Comparison of ENCODE assay signal across 8 cellular contexts in genomic region chr6:137811912-137812553, GRCh38. TPM values are rescaled to one million over a fixed set of nuclear protein-coding genes. Genes with fewer than 3 reads are reported as not detected.
A peak's percentile ranks its signal among the peaks of the same experiment; 100 is the strongest.
DNase-seq lines count a peak whose midpoint lies in the region; ATAC-seq and TF ChIP-seq lines count a peak whose summit lies in the region.

No MANE protein-coding gene starts in this region.

- peaks cover 40% of the 10 kb centered on the region for H3K4me1 Mint-ChIP-seq in CD8-positive, alpha-beta T cell (ENCODE audit: low read depth)
- peaks cover 84% of the 10 kb centered on the region for H3K4me1 Mint-ChIP-seq in activated naive CD8-positive, alpha-beta T cell treated with anti-CD3 and anti-CD28 coated beads, Interleukin-2, amount 50 U/mL, for 24 hours
- peaks cover 42 to 50% of the 10 kb centered on the region in 2 donors for H3K4me1 Mint-ChIP-seq in natural killer cell treated with Interleukin-12 subunit alpha and Interleukin-12 subunit beta and Interleukin-15 and Interleukin-18, amount 100 ng/mL, for 72 hours (ENCODE audit: low read depth in 2 of 2)

- H3K36me3 Mint-ChIP-seq in CD8-positive, alpha-beta T cell, result no peaks in the 10 kb centered on the region
- peaks cover 2% of the 10 kb centered on the region for H3K36me3 Mint-ChIP-seq in activated naive CD8-positive, alpha-beta T cell treated with anti-CD3 and anti-CD28 coated beads, Interleukin-2, amount 50 U/mL, for 24 hours (ENCODE audit: low read depth)
- H3K36me3 Mint-ChIP-seq in natural killer cell treated with Interleukin-12 subunit alpha and Interleukin-12 subunit beta and Interleukin-15 and Interleukin-18, amount 100 ng/mL, for 72 hours, result peaks cover 5% of the 10 kb centered on the region

- no peak for ATAC-seq in CD8-positive, alpha-beta T cell
- no peak for ATAC-seq in activated naive CD8-positive, alpha-beta T cell treated with anti-CD3 and anti-CD28 coated beads, Interleukin-2, amount 50 U/mL, for 24 hours
- ATAC-seq in natural killer cell treated with Interleukin-12 subunit alpha and Interleukin-12 subunit beta and Interleukin-15 and Interleukin-18, amount 100 ng/mL, for 72 hours, result no peak

- in situ Hi-C loops in KBM-7 (cut with MboI; ENCODE audit: low pct_unique_long_range_greater_than_20kb, low sequenced_read_pairs), result no loop called here

- no peak for DNase-seq in CD8-positive, alpha-beta T cell
- DNase-seq in KBM-7, result peak; percentile 51
- DNase-seq in activated naive CD8-positive, alpha-beta T cell treated with anti-CD3 and anti-CD28 coated beads, Interleukin-2, amount 50 U/mL, for 24 hours, result no peak
- no peak for DNase-seq in natural killer cell treated with Interleukin-12 subunit alpha and Interleukin-12 subunit beta and Interleukin-15 and Interleukin-18, amount 100 ng/mL, for 72 hours (ENCODE audit: low spot score)
- DNase-seq in mucosa of gallbladder (ENCODE audit: low spot score), result no peak
- no peak for DNase-seq in 8988T
- DNase-seq in T-helper 9 cell, result no peak
- DNase-seq in NCI-H446 treated with DMSO at 0.1 percent for 48 hours (lab: John Stamatoyannopoulos, UW), result no peak

- no peaks in the 10 kb centered on the region for H3K36me3 ChIP-seq in CD8-positive, alpha-beta T cell (ENCODE audit: insufficient read depth, low read length)

- peak overlapping the region; percentile 16 for H3K27ac ChIP-seq in CD8-positive, alpha-beta T cell (ENCODE audit: low read depth, low read length)

- no peaks in the 10 kb centered on the region for H3K27me3 ChIP-seq in CD8-positive, alpha-beta T cell (ENCODE audit: insufficient read depth, low read length)

- H3K27ac Mint-ChIP-seq in CD8-positive, alpha-beta T cell, result peak overlapping the region; percentile 91
- H3K27ac Mint-ChIP-seq in activated naive CD8-positive, alpha-beta T cell treated with anti-CD3 and anti-CD28 coated beads, Interleukin-2, amount 50 U/mL, for 24 hours, result peak overlapping the region; percentile 92
- H3K27ac Mint-ChIP-seq in natural killer cell treated with Interleukin-12 subunit alpha and Interleukin-12 subunit beta and Interleukin-15 and Interleukin-18, amount 100 ng/mL, for 72 hours, result peak overlapping the region; percentile 81 to 93

- no peaks in the 10 kb centered on the region for H3K27me3 Mint-ChIP-seq in CD8-positive, alpha-beta T cell (ENCODE audit: low read depth)
- H3K27me3 Mint-ChIP-seq in activated naive CD8-positive, alpha-beta T cell treated with anti-CD3 and anti-CD28 coated beads, Interleukin-2, amount 50 U/mL, for 24 hours, result no peaks in the 10 kb centered on the region
- no peaks in the 10 kb centered on the region for H3K27me3 Mint-ChIP-seq in natural killer cell treated with Interleukin-12 subunit alpha and Interleukin-12 subunit beta and Interleukin-15 and Interleukin-18, amount 100 ng/mL, for 72 hours

- no peak overlapping the region for H3K4me3 ChIP-seq in CD8-positive, alpha-beta T cell (ENCODE audit: low read depth, low read length)

- no peaks in the 10 kb centered on the region for H3K9me3 ChIP-seq in CD8-positive, alpha-beta T cell (ENCODE audit: low read length)

- POLR2A ChIA-PET in CD8-positive, alpha-beta T cell (lab: Charles Lee), result interaction anchor here (0.7 to 3.5 kb wide), 8 partner anchors 8 to 96 kb away, joined by 3 to 15 read pairs (median 6); partner anchors contain the start of gene TNFAIP3

- no peak for TF ChIP-seq CTCF in CD8-positive, alpha-beta T cell (IDR thresholded peaks at IDR 0.05)

- H3K4me3 Mint-ChIP-seq in CD8-positive, alpha-beta T cell, result no peak overlapping the region
- peak overlapping the region; percentile 63 for H3K4me3 Mint-ChIP-seq in activated naive CD8-positive, alpha-beta T cell treated with anti-CD3 and anti-CD28 coated beads, Interleukin-2, amount 50 U/mL, for 24 hours
- peak overlapping the region; percentile 81 for H3K4me3 Mint-ChIP-seq in natural killer cell treated with Interleukin-12 subunit alpha and Interleukin-12 subunit beta and Interleukin-15 and Interleukin-18, amount 100 ng/mL, for 72 hours

- intact Hi-C loops in CD8-positive, alpha-beta T cell (cut with DNase I, micrococcal nuclease), result loop anchor here in 1 of 2 experiments (1.0 kb wide), 2 partner anchors 7 to 12 kb away; no protein-coding TSS in a partner anchor

- H3K4me1 ChIP-seq in CD8-positive, alpha-beta T cell (ENCODE audit: insufficient read depth, low read length), result peaks cover 30% of the 10 kb centered on the region

- no peaks in the 10 kb centered on the region for H3K9me3 Mint-ChIP-seq in CD8-positive, alpha-beta T cell
- peaks cover 3% of the 10 kb centered on the region for H3K9me3 Mint-ChIP-seq in activated naive CD8-positive, alpha-beta T cell treated with anti-CD3 and anti-CD28 coated beads, Interleukin-2, amount 50 U/mL, for 24 hours
- peaks cover 6% of the 10 kb centered on the region for H3K9me3 Mint-ChIP-seq in natural killer cell treated with Interleukin-12 subunit alpha and Interleukin-12 subunit beta and Interleukin-15 and Interleukin-18, amount 100 ng/mL, for 72 hours

- CTCF ChIA-PET in CD8-positive, alpha-beta T cell (lab: Charles Lee), result interaction anchor here (0.9 to 5.7 kb wide), 4 partner anchors 8 to 127 kb away, joined by 3 to 30 read pairs (median 12); partner anchors contain the start of gene TNFAIP3

RNA-seq across cellular contexts. Expression of gene TNFAIP3, which starts 55.0 kb away (rescaled TPM):
- 1,000 to 10,000 TPM; 3,739 to 3,807 TPM for total RNA-seq in CD8-positive, alpha-beta T cell
- total RNA-seq in natural killer cell treated with Interleukin-12 subunit alpha and Interleukin-12 subunit beta and Interleukin-15 and Interleukin-18, amount 100 ng/mL, for 72 hours, result 100 to 1,000 TPM; 121 to 244 TPM
- 33.8 TPM for total RNA-seq in mucosa of gallbladder

Comparison
In these comparisons a context has a peak if more than half of its experiments do, and no peak if none do; other contexts are left out.
1. RNA of gene TNFAIP3, which starts 55.0 kb away (total RNA-seq): 3,739 to 3,807 TPM in CD8-positive, alpha-beta T cell; 121 to 244 TPM in natural killer cell treated with Interleukin-12 subunit alpha and Interleukin-12 subunit beta and Interleukin-15 and Interleukin-18, amount 100 ng/mL, for 72 hours and 33.8 TPM in mucosa of gallbladder (single experiment); every median in the first group is over 10 times any median in the second.
2. Peak in every context shown above with its lines, with median percentiles within 50 percentile points of each other: H3K27ac Mint-ChIP-seq.